Comparison of ENCODE assay signal across 24 cellular contexts in the genomic region with DNA sequence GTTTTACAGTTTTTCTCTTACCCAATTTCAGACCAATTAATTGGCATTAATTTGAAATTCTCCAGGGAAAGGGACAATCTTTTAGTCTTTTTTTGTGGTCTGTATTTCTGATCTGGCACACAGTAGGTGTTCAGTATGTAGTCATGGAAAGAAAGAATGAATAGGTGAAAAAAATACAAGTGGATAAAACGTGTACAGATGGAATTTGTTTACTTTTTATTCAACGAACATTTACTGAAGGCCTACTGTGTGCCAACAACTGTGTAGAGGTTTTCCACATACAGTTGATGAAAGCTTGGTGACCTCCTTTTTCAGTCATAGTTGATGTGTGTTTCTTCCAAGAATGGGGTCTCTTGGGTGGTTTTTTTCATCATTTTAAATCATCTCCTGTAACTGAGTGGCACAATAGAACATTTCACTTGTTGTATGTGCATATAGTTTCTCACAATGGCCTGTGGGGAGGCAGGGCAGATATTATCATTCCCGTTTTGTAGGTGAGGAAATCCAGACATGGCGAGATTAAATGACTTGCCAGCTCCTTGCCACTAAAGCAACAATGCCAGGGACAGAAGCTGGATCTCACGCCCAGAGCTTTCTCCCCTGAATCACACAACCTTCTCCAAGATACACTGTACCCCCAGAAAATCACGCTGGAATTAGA.
DNase-seq lines count a peak whose midpoint lies in the region; ATAC-seq and TF ChIP-seq lines count a peak whose summit lies in the region.
"Had no signal": no experiment of that assay in that cellular context is flagged by ENCODE, and none has a peak within 500 bp of the region (broad histone marks: within the 10 kb centered on the region; RNA-seq: fewer than 3 reads in every experiment).

No MANE protein-coding gene starts in this region.

- H3K36me3 ChIP-seq in GM23338 (ENCODE audit: insufficient read depth): no peaks in the 10 kb centered on the region
- no peaks in the 10 kb centered on the region for H3K36me3 ChIP-seq in neural cell (ENCODE audit: insufficient read depth, low read length)
- H3K36me3 ChIP-seq in osteoblast (ENCODE audit: insufficient read depth, low read length): no peaks in the 10 kb centered on the region
- H3K36me3 ChIP-seq: cardiac muscle cell, gastrocnemius medialis had no signal

- DNase-seq in GM23338 (ENCODE audit: low spot score) (no peak), endothelial cell (ENCODE audit: low spot score) (no peak), osteoblast (ENCODE audit: insufficient read length, low spot score, missing footprints) (no peak), HuH-7.5 (ENCODE audit: low spot score) (no peak)
- DNase-seq: ACHN; activated CD4-positive, alpha-beta T cell treated with anti-CD3 and anti-CD28 coated beads for 36 hours; activated CD8-positive, alpha-beta memory T cell treated with anti-CD3 and anti-CD28 coated beads for 24 hours; activated effector memory CD4-positive, alpha-beta T cell treated with Interleukin-2 at 50 U/mL for 16 hours; aorta; C1 segment of cervical spinal cord; gastrocnemius medialis; hypothalamus; natural killer cell; NCI-H187; posterior cingulate gyrus; SIG-M5; stimulated activated naive CD4-positive, alpha-beta T cell had no signal

- H3K27me3 ChIP-seq in GM23338 (ENCODE audit: insufficient read depth) (peaks cover 3% of the 10 kb centered on the region; the same call in 1 of the 2 replicates), neural cell (ENCODE audit: insufficient read depth, low read depth, low read length) (no peaks in the 10 kb centered on the region), osteoblast (ENCODE audit: insufficient read depth, low read length) (peaks cover 29% of the 10 kb centered on the region)
- H3K27me3 ChIP-seq: cardiac muscle cell had no signal

- ATAC-seq in GM23338 (no peak), SK-N-SH treated with all-trans-retinoic acid at 6 μM for 48 hours (no peak), HG02840 (IDR thresholded peaks at IDR 0.05; ENCODE audit: low FRiP score, unreplicated experiment) (no peak), GM18520 (IDR thresholded peaks at IDR 0.05; ENCODE audit: unreplicated experiment) (no peak)
- ATAC-seq: activated CD4-positive, alpha-beta T cell treated with anti-CD3 and anti-CD28 coated beads for 36 hours; gastrocnemius medialis; natural killer cell had no signal

- H3K27me3 Mint-ChIP-seq in GM23338 (ENCODE audit: insufficient read depth, low read depth, poor library complexity): peaks cover 7% of the 10 kb centered on the region
- H3K27me3 Mint-ChIP-seq in endothelial cell (ENCODE audit: unreplicated experiment): peaks cover 7% of the 10 kb centered on the region

- H3K9me2 ChIP-seq in GM23338 (ENCODE audit: insufficient read depth) (no peaks in the 10 kb centered on the region), neural cell (ENCODE audit: insufficient read depth, low read length) (no peaks in the 10 kb centered on the region)

- H3K4me3 Mint-ChIP-seq in GM23338: 0 out of 3 replicates have a peak overlapping the region, but pooled peaks have one; percentile 79
- peak overlapping the region; percentile 96 for H3K4me3 Mint-ChIP-seq in endothelial cell (ENCODE audit: unreplicated experiment)
- H3K4me3 Mint-ChIP-seq: activated CD4-positive, alpha-beta T cell treated with anti-CD3 and anti-CD28 coated beads for 36 hours; activated naive CD8-positive, alpha-beta T cell; dendritic cell treated with granulocyte-macrophage colony-stimulating factor and Interleukin-4, amounts not matched to agents 40 ng/mL and 50 ng/mL, for 4 days had no signal

- no peak for TF ChIP-seq CTCF in GM23338 (conservative IDR thresholded peaks at IDR 0.05; ENCODE audit: low read depth in 2 of 2)
- TF ChIP-seq CTCF in endothelial cell (IDR thresholded peaks at IDR 0.05; ENCODE audit: unreplicated experiment): no peak
- TF ChIP-seq CTCF in neural cell (IDR thresholded peaks at IDR 0.05; ENCODE audit: poor library complexity, severe bottlenecking): no peak
- no peak for TF ChIP-seq CTCF in osteoblast (IDR thresholded peaks at IDR 0.05; ENCODE audit: extremely low read depth, low read depth, low read length)

- H3K79me2 ChIP-seq in GM23338 (replicated peaks; ENCODE audit: insufficient read depth) (peaks cover 22% of the 10 kb centered on the region; the same call in 1 of the 2 replicates), neural cell (replicated peaks; ENCODE audit: insufficient read depth, low read length) (peaks cover 65% of the 10 kb centered on the region), osteoblast (ENCODE audit: insufficient read depth, low read length) (no peaks in the 10 kb centered on the region)

- no peak for TF ChIP-seq EP300 in neural cell (conservative IDR thresholded peaks at IDR 0.05; ENCODE audit: poor library complexity, severe bottlenecking)

- H2AFZ ChIP-seq in GM23338 (no peak overlapping the region), neural cell (ENCODE audit: low read depth, low read length) (no peak overlapping the region), osteoblast (ENCODE audit: low read length) (no peak overlapping the region)

- H3K4me1 Mint-ChIP-seq in GM23338: peaks cover 45% of the 10 kb centered on the region
- peaks cover 9% of the 10 kb centered on the region for H3K4me1 Mint-ChIP-seq in endothelial cell (ENCODE audit: unreplicated experiment)

- H3K9me3 ChIP-seq in neural cell (ENCODE audit: low read length) (no peaks in the 10 kb centered on the region), osteoblast (ENCODE audit: low read depth, low read length) (no peaks in the 10 kb centered on the region)
- H3K9me3 ChIP-seq: gastrocnemius medialis had no signal

- H3K9ac ChIP-seq in neural cell (ENCODE audit: low read length): peak overlapping the region; percentile 89

- H3K36me3 Mint-ChIP-seq in GM23338 (ENCODE audit: low read depth) (no peaks in the 10 kb centered on the region), endothelial cell (ENCODE audit: low read depth, unreplicated experiment) (no peaks in the 10 kb centered on the region)
- H3K36me3 Mint-ChIP-seq: activated naive CD8-positive, alpha-beta T cell; natural killer cell had no signal

- H3K27ac Mint-ChIP-seq in GM23338 (no peak overlapping the region), endothelial cell (ENCODE audit: unreplicated experiment) (no peak overlapping the region)
- H3K27ac Mint-ChIP-seq: activated CD4-positive, alpha-beta T cell treated with anti-CD3 and anti-CD28 coated beads for 36 hours; activated naive CD8-positive, alpha-beta T cell; dendritic cell treated with granulocyte-macrophage colony-stimulating factor and Interleukin-4, amounts not matched to agents 40 ng/mL and 50 ng/mL, for 4 days; natural killer cell had no signal

- no peak for TF ChIP-seq RAD21 in neural cell (conservative IDR thresholded peaks at IDR 0.05)

- H3K4me3 ChIP-seq in GM23338 (no peak overlapping the region), neural cell (ENCODE audit: low read length) (peak overlapping the region; percentile 92), osteoblast (ENCODE audit: insufficient read depth, low read length) (no peak overlapping the region)
- H3K4me3 ChIP-seq: gastrocnemius medialis had no signal

- H3K4me1 ChIP-seq in GM23338 (ENCODE audit: insufficient read depth) (peaks cover 39% of the 10 kb centered on the region), osteoblast (ENCODE audit: insufficient read depth, low read length) (peaks cover 11% of the 10 kb centered on the region)
- H3K4me1 ChIP-seq: gastrocnemius medialis had no signal

- H3F3A ChIP-seq in GM23338 (replicated peaks; ENCODE audit: low read depth) (no peaks in the 10 kb centered on the region; the same call in 1 of the 2 replicates), neural cell (ENCODE audit: insufficient read depth, low read length, poor library complexity, severe bottlenecking) (no peaks in the 10 kb centered on the region)

- H3K27ac ChIP-seq in GM23338 (ENCODE audit: low read depth) (no peak overlapping the region), neural cell (ENCODE audit: low read length) (peak overlapping the region; percentile 86), osteoblast (ENCODE audit: low read depth, low read length) (no peak overlapping the region)
- H3K27ac ChIP-seq: cardiac muscle cell, gastrocnemius medialis had no signal

- H4K20me1 ChIP-seq in GM23338 (replicated peaks; ENCODE audit: insufficient read depth) (no peaks in the 10 kb centered on the region), neural cell (ENCODE audit: insufficient read depth) (peaks cover 5% of the 10 kb centered on the region), osteoblast (ENCODE audit: insufficient read depth, low read length) (no peaks in the 10 kb centered on the region)

- H3K4me2 ChIP-seq in GM23338 (no peak overlapping the region), neural cell (ENCODE audit: low read length) (peak overlapping the region; percentile 72), osteoblast (ENCODE audit: insufficient read depth, low read length) (no peak overlapping the region)

- H3K9me3 Mint-ChIP-seq in GM23338 (no peaks in the 10 kb centered on the region), endothelial cell (ENCODE audit: unreplicated experiment) (no peaks in the 10 kb centered on the region)
- H3K9me3 Mint-ChIP-seq: dendritic cell treated with granulocyte-macrophage colony-stimulating factor and Interleukin-4, amounts not matched to agents 40 ng/mL and 50 ng/mL, for 4 days; natural killer cell had no signal

TF ChIP-seq in GM23338, 12 proteins besides CTCF, POLR2A, EP300 and RAD21 (continues in another document):
- TF ChIP-seq NANOG (IDR thresholded peaks at IDR 0.05; ENCODE audit: borderline replicate concordance) (no peak), CREB1 (CRISPR knock-in tag; IDR thresholded peaks at IDR 0.05; ENCODE audit: low read depth) (no peak), EZH2phosphoT487 (IDR thresholded peaks at IDR 0.05; ENCODE audit: unreplicated experiment) (no peak), POLR2AphosphoS5 (IDR thresholded peaks at IDR 0.05; ENCODE audit: low read depth) (no peak)

TF ChIP-seq in SK-N-SH treated with all-trans-retinoic acid at 6 μM for 48 hours, 23 proteins besides CTCF, POLR2A, EP300 and RAD21 (continues in another document):
- TF ChIP-seq TCF4 (CRISPR knock-in tag; IDR thresholded peaks at IDR 0.05; ENCODE audit: borderline replicate concordance): peak; percentile 52; the same call in 1 of the 2 replicates

TF ChIP-seq in neural cell, 6 proteins besides CTCF, POLR2A, EP300 and RAD21 (continues in another document):
- TF ChIP-seq EZH2 (IDR thresholded peaks at IDR 0.05; ENCODE audit: borderline replicate concordance, insufficient read depth, low read length, poor library complexity, severe bottlenecking) (no peak), SMC3 (conservative IDR thresholded peaks at IDR 0.05; ENCODE audit: poor library complexity) (no peak)
